In genomic region chr7:2719007-2719406, GRCh38 we compare ENCODE assay signal across 8 cellular contexts. TPM values are rescaled to one million over a fixed set of nuclear protein-coding genes. Genes with fewer than 3 reads are reported as not detected.
A peak's percentile ranks its signal among the peaks of the same experiment; 100 is the strongest.
DNase-seq lines count a peak whose midpoint lies in the region; ATAC-seq and TF ChIP-seq lines count a peak whose summit lies in the region.

No MANE protein-coding gene starts in this region.

- H3K36me3 ChIP-seq in BLaER1 treated with 17β-estradiol and CSF1 and Interleukin-3, amounts not matched to agents 10 nM and 100 nM: peaks cover 0 to 8% (median 0%) of the 10 kb centered on the region in 11 experiments; a peak in 1 of 22 replicates
- peaks cover 3% of the 10 kb centered on the region for H3K36me3 ChIP-seq in osteoblast (ENCODE audit: insufficient read depth, low read length)

- peaks cover 72% of the 10 kb centered on the region for H3K4me1 Mint-ChIP-seq in activated B cell treated with CpG ODN at 0.5 μM for 24 hours

- ATAC-seq in activated B cell treated with CpG ODN at 0.5 μM for 24 hours (ENCODE audit: low read depth): peak; percentile 65
- no peak for ATAC-seq in HG02885 (IDR thresholded peaks at IDR 0.05; ENCODE audit: poor library complexity, unreplicated experiment)
- ATAC-seq in GM19351 (IDR thresholded peaks at IDR 0.05; ENCODE audit: unreplicated experiment): no peak
- ATAC-seq in HG02852 (IDR thresholded peaks at IDR 0.05; ENCODE audit: unreplicated experiment): no peak

- no peak overlapping the region for H2AFZ ChIP-seq in osteoblast (ENCODE audit: low read length)

- peak overlapping the region; percentile 85 to 98 (median 93) for H3K4me2 ChIP-seq in BLaER1 treated with 17β-estradiol and CSF1 and Interleukin-3, amounts not matched to agents 10 nM and 100 nM
- H3K4me2 ChIP-seq in osteoblast (ENCODE audit: insufficient read depth, low read length): no peak overlapping the region

- peak overlapping the region in 3 of 11 experiments; percentile 3 to 83 (median 11); a peak in 4 of 22 replicates for H3K27ac ChIP-seq in BLaER1 treated with 17β-estradiol and CSF1 and Interleukin-3, amounts not matched to agents 10 nM and 100 nM
- no peak overlapping the region for H3K27ac ChIP-seq in osteoblast (ENCODE audit: low read depth, low read length)

- H3K4me1 ChIP-seq in BLaER1 treated with 17β-estradiol and CSF1 and Interleukin-3, amounts not matched to agents 10 nM and 100 nM: peaks cover 64 to 100% (median 100%) of the 10 kb centered on the region in 10 experiments
- no peaks in the 10 kb centered on the region for H3K4me1 ChIP-seq in osteoblast (ENCODE audit: insufficient read depth, low read length)

- no peaks in the 10 kb centered on the region for H3K79me2 ChIP-seq in osteoblast (ENCODE audit: insufficient read depth, low read length)

- DNase-seq in HT-29 (ENCODE audit: low spot score): peak; percentile 45
- peak; percentile 64 for DNase-seq in activated B cell treated with CpG ODN at 0.5 μM for 24 hours
- DNase-seq in central memory CD4-positive, alpha-beta T cell: peak; percentile 51
- peak; percentile 84 for DNase-seq in osteoblast (ENCODE audit: insufficient read length, low spot score, missing footprints)

- no peak overlapping the region for H3K4me3 Mint-ChIP-seq in activated B cell treated with CpG ODN at 0.5 μM for 24 hours

- peaks cover 23% of the 10 kb centered on the region for H3K36me3 Mint-ChIP-seq in activated B cell treated with CpG ODN at 0.5 μM for 24 hours (ENCODE audit: low read depth)

- H3K27me3 ChIP-seq in BLaER1 treated with 17β-estradiol and CSF1 and Interleukin-3, amounts not matched to agents 10 nM and 100 nM: peaks cover 0 to 48% (median 0%) of the 10 kb centered on the region in 11 experiments; a peak in 6 of 22 replicates
- no peaks in the 10 kb centered on the region for H3K27me3 ChIP-seq in osteoblast (ENCODE audit: insufficient read depth, low read length)

- no peaks in the 10 kb centered on the region for H3K9me3 Mint-ChIP-seq in activated B cell treated with CpG ODN at 0.5 μM for 24 hours

- peaks cover 0 to 73% (median 0%) of the 10 kb centered on the region in 11 experiments; a peak in 5 of 22 replicates for H4K20me1 ChIP-seq in BLaER1 treated with 17β-estradiol and CSF1 and Interleukin-3, amounts not matched to agents 10 nM and 100 nM
- H4K20me1 ChIP-seq in osteoblast (ENCODE audit: insufficient read depth, low read length): no peaks in the 10 kb centered on the region

- peak overlapping the region; percentile 35 for H3K27ac Mint-ChIP-seq in activated B cell treated with CpG ODN at 0.5 μM for 24 hours

- H3K27me3 Mint-ChIP-seq in activated B cell treated with CpG ODN at 0.5 μM for 24 hours: no peaks in the 10 kb centered on the region

- intact Hi-C loops in activated B cell treated with CpG ODN at 0.5 μM for 24 hours (cut with micrococcal nuclease): loop anchor here (1.0 to 5.0 kb wide), 4 partner anchors 10 to 323 kb away; partner anchors contain the start of genes CARD11 and GNA12

- POLR2A ChIA-PET in activated B cell treated with CpG ODN at 0.5 μM for 24 hours (lab: Charles Lee): interaction anchor here (0.7 to 2.6 kb wide), 9 partner anchors 9 to 179 kb away, joined by 3 to 17 read pairs (median 4); no protein-coding TSS in a partner anchor

- H3K9ac ChIP-seq in BLaER1 treated with 17β-estradiol and CSF1 and Interleukin-3, amounts not matched to agents 10 nM and 100 nM: peak overlapping the region in 1 of 11 experiments; percentile 78; a peak in 1 of 22 replicates

- 0 out of 22 replicates have a peak, but pooled peaks cover 0 to 4% (median 0%) of the 10 kb centered on the region in 11 experiments for H3K9me3 ChIP-seq in BLaER1 treated with 17β-estradiol and CSF1 and Interleukin-3, amounts not matched to agents 10 nM and 100 nM (replicated peaks in 1 of 11)
- H3K9me3 ChIP-seq in osteoblast (ENCODE audit: low read depth, low read length): no peaks in the 10 kb centered on the region

- H3K4me3 ChIP-seq in BLaER1 treated with 17β-estradiol and CSF1 and Interleukin-3, amounts not matched to agents 10 nM and 100 nM: no peak overlapping the region
- H3K4me3 ChIP-seq in osteoblast (ENCODE audit: insufficient read depth, low read length): no peak overlapping the region

- CTCF ChIA-PET in activated B cell treated with CpG ODN at 0.5 μM for 24 hours (lab: Charles Lee): interaction anchor here (0.5 to 3.5 kb wide), 14 partner anchors 9 to 1138 kb away, joined by 3 to 43 read pairs (median 4); no protein-coding TSS in a partner anchor

- TF ChIP-seq CTCF in activated B cell treated with CpG ODN at 0.5 μM for 24 hours (IDR thresholded peaks at IDR 0.05) (peak; percentile 77), osteoblast (IDR thresholded peaks at IDR 0.05; ENCODE audit: extremely low read depth, low read depth, low read length) (peak; percentile 40)

RNA-seq across cellular contexts. Expression of gene AMZ1, which starts 31.0 kb away (rescaled TPM):
- not detected in 2 replicates for total RNA-seq in HT-29 (2014; rRNA removed; shearing (Covaris generic))
- total RNA-seq in activated B cell treated with CpG ODN at 0.5 μM for 24 hours (5.9 and 8.3 TPM in 2 replicates), osteoblast (2.1 and 2.5 TPM in 2 replicates)
